Comparison of ENCODE assay signal across 1 cellular context in the genomic region with DNA sequence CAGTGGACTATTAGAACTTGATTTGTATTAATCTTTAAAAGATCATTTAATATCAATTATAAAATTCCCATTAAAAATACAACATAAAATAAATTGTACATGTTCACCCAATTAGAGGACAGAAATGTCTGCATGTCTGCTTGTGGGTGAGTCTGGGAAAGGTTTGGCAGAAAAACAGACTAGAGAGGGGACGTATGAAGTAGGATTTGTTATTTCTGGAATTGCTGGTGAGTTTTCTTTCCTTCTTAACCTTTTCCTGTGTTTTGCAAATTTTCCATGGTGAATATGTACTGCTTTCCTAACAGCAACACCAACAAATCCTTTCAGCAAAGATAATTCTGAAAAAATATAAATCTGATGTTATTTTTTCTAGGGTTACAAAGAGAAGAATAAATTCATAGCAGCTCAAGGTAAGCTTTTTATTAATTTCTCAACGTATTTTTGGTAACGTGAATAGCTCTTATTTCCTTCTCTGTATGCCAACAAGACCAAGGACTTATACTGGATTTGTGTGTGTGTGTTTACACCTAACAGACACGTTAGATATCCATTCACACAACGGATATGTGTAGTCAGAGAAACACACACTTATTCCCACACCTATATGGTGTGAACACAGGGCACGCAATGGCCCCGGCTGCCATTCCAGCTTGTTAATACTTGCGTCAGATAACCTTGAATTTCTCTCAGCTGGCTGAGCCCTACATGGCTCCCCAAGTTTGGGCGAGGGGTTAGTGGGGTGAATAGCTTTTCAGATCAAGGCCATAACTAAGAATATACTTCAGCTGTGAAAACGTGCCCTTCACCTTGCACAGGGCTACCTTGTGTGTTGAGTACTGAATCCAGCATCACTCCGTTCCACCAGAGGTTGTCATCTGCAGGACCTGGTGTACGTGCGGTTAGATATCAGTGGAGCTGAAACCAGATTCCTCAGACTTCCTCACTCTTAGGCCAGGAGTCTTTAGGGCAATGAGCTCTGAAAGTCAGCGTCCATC.
TF ChIP-seq lines count a peak whose summit lies in the region.

No MANE protein-coding gene starts in this region.

TF ChIP-seq in GM23338, 12 proteins besides CTCF, POLR2A, EP300 and RAD21:
- TF ChIP-seq, protein P1, sequence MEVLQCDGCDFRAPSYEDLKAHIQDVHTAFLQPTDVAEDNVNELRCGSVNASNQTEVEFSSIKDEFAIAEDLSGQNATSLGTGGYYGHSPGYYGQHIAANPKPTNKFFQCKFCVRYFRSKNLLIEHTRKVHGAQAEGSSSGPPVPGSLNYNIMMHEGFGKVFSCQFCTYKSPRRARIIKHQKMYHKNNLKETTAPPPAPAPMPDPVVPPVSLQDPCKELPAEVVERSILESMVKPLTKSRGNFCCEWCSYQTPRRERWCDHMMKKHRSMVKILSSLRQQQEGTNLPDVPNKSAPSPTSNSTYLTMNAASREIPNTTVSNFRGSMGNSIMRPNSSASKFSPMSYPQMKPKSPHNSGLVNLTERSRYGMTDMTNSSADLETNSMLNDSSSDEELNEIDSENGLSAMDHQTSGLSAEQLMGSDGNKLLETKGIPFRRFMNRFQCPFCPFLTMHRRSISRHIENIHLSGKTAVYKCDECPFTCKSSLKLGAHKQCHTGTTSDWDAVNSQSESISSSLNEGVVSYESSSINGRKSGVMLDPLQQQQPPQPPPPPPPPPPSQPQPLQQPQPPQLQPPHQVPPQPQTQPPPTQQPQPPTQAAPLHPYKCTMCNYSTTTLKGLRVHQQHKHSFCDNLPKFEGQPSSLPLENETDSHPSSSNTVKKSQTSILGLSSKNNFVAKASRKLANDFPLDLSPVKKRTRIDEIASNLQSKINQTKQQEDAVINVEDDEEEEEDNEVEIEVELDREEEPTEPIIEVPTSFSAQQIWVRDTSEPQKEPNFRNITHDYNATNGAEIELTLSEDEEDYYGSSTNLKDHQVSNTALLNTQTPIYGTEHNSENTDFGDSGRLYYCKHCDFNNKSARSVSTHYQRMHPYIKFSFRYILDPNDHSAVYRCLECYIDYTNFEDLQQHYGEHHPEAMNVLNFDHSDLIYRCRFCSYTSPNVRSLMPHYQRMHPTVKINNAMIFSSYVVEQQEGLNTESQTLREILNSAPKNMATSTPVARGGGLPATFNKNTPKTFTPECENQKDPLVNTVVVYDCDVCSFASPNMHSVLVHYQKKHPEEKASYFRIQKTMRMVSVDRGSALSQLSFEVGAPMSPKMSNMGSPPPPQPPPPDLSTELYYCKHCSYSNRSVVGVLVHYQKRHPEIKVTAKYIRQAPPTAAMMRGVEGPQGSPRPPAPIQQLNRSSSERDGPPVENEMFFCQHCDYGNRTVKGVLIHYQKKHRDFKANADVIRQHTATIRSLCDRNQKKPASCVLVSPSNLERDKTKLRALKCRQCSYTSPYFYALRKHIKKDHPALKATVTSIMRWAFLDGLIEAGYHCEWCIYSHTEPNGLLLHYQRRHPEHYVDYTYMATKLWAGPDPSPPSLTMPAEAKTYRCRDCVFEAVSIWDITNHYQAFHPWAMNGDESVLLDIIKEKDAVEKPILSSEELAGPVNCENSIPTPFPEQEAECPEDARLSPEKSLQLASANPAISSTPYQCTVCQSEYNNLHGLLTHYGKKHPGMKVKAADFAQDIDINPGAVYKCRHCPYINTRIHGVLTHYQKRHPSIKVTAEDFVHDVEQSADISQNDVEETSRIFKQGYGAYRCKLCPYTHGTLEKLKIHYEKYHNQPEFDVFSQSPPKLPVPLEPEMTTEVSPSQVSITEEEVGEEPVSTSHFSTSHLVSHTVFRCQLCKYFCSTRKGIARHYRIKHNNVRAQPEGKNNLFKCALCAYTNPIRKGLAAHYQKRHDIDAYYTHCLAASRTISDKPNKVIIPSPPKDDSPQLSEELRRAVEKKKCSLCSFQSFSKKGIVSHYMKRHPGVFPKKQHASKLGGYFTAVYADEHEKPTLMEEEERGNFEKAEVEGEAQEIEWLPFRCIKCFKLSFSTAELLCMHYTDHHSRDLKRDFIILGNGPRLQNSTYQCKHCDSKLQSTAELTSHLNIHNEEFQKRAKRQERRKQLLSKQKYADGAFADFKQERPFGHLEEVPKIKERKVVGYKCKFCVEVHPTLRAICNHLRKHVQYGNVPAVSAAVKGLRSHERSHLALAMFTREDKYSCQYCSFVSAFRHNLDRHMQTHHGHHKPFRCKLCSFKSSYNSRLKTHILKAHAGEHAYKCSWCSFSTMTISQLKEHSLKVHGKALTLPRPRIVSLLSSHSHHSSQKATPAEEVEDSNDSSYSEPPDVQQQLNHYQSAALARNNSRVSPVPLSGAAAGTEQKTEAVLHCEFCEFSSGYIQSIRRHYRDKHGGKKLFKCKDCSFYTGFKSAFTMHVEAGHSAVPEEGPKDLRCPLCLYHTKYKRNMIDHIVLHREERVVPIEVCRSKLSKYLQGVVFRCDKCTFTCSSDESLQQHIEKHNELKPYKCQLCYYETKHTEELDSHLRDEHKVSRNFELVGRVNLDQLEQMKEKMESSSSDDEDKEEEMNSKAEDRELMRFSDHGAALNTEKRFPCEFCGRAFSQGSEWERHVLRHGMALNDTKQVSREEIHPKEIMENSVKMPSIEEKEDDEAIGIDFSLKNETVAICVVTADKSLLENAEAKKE (CRISPR knock-in tag; IDR thresholded peaks at IDR 0.05) = no peak
- TF ChIP-seq NANOG (IDR thresholded peaks at IDR 0.05; ENCODE audit: borderline replicate concordance) (no peak), EZH2phosphoT487 (IDR thresholded peaks at IDR 0.05; ENCODE audit: unreplicated experiment) (no peak), EZH2 (IDR thresholded peaks at IDR 0.05; ENCODE audit: low read depth, unreplicated experiment) (no peak), ZNF331 (CRISPR knock-in tag; IDR thresholded peaks at IDR 0.05; ENCODE audit: low read depth) (no peak), STAT1 (IDR thresholded peaks at IDR 0.05; ENCODE audit: unreplicated experiment) (no peak), CREB1 (CRISPR knock-in tag; IDR thresholded peaks at IDR 0.05; ENCODE audit: low read depth) (no peak), POLR2AphosphoS5 (IDR thresholded peaks at IDR 0.05; ENCODE audit: low read depth) (no peak), JUNB (IDR thresholded peaks at IDR 0.05; ENCODE audit: unreplicated experiment) (no peak), ZNF114 (CRISPR knock-in tag; IDR thresholded peaks at IDR 0.05) (no peak)
- TF ChIP-seq, protein P2, sequence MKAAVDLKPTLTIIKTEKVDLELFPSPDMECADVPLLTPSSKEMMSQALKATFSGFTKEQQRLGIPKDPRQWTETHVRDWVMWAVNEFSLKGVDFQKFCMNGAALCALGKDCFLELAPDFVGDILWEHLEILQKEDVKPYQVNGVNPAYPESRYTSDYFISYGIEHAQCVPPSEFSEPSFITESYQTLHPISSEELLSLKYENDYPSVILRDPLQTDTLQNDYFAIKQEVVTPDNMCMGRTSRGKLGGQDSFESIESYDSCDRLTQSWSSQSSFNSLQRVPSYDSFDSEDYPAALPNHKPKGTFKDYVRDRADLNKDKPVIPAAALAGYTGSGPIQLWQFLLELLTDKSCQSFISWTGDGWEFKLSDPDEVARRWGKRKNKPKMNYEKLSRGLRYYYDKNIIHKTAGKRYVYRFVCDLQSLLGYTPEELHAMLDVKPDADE (IDR thresholded peaks at IDR 0.05) = no peak
- TF ChIP-seq, protein P3, sequence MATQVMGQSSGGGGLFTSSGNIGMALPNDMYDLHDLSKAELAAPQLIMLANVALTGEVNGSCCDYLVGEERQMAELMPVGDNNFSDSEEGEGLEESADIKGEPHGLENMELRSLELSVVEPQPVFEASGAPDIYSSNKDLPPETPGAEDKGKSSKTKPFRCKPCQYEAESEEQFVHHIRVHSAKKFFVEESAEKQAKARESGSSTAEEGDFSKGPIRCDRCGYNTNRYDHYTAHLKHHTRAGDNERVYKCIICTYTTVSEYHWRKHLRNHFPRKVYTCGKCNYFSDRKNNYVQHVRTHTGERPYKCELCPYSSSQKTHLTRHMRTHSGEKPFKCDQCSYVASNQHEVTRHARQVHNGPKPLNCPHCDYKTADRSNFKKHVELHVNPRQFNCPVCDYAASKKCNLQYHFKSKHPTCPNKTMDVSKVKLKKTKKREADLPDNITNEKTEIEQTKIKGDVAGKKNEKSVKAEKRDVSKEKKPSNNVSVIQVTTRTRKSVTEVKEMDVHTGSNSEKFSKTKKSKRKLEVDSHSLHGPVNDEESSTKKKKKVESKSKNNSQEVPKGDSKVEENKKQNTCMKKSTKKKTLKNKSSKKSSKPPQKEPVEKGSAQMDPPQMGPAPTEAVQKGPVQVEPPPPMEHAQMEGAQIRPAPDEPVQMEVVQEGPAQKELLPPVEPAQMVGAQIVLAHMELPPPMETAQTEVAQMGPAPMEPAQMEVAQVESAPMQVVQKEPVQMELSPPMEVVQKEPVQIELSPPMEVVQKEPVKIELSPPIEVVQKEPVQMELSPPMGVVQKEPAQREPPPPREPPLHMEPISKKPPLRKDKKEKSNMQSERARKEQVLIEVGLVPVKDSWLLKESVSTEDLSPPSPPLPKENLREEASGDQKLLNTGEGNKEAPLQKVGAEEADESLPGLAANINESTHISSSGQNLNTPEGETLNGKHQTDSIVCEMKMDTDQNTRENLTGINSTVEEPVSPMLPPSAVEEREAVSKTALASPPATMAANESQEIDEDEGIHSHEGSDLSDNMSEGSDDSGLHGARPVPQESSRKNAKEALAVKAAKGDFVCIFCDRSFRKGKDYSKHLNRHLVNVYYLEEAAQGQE (IDR thresholded peaks at IDR 0.05; ENCODE audit: unreplicated experiment) = no peak
